In the genomic region with DNA sequence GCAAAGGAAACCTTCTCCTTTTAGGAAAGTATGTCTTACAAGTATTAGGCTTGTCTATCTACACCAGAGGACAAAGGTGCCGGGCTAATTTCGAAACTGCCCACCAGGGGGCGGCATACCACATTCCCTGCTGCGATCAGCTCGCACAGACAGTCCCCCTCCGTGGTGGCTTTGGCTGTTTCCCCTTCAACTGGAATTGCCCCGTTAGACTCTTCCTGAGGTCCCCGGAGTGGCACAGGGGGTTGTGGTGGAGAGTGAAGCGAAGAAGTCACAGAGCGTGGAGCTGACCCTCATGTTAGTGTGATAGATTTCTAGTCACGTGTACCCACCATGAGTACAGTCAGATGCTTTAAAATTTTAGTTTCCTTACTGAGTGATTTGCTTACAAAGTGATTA, we compare ENCODE assay signal across 7 cellular contexts. TPM values are rescaled to one million over a fixed set of nuclear protein-coding genes. Genes with fewer than 3 reads are reported as not detected.
A peak's percentile ranks its signal among the peaks of the same experiment; 100 is the strongest.
DNase-seq lines count a peak whose midpoint lies in the region; ATAC-seq and TF ChIP-seq lines count a peak whose summit lies in the region.

No MANE protein-coding gene starts in this region.

- no peaks in the 10 kb centered on the region for H3K27me3 ChIP-seq in sigmoid colon

- H3K4me1 ChIP-seq in sigmoid colon, result peaks cover 0 to 7% (median 6%) of the 10 kb centered on the region in 4 donors

- DNase-seq in NCI-H146 (lab: John Stamatoyannopoulos, UW) (peak; percentile 54), T-helper 9 cell (peak; percentile 89), astrocyte of the cerebellum (ENCODE audit: low read depth) (peak; percentile 47), iPS DF 19.7 (ENCODE audit: low read depth, low spot score) (peak; percentile 33), sigmoid colon (peak; percentile 91)

- WGBS in sigmoid colon, 2 donors, result 0 to 1% methylated on average over 11 of the region's 11 CpGs

- peak overlapping the region; percentile 40 for H3K4me3 ChIP-seq in astrocyte of the cerebellum (ENCODE audit: low read depth, low read length)
- H3K4me3 ChIP-seq in sigmoid colon, result peak overlapping the region; percentile 1 to 45 (median 35)

- TF ChIP-seq CTCF in astrocyte of the cerebellum (IDR thresholded peaks at IDR 0.05; ENCODE audit: low read depth, low read length, missing control alignments), result peak; percentile 89
- TF ChIP-seq CTCF in sigmoid colon (IDR thresholded peaks at IDR 0.05), result peak; percentile 36 to 95 (median 77)

- H3K36me3 ChIP-seq in sigmoid colon, result no peaks in the 10 kb centered on the region

- ATAC-seq in GM18502 (IDR thresholded peaks at IDR 0.05; ENCODE audit: poor library complexity, unreplicated experiment), result peak; percentile 68
- peak; percentile 54 for ATAC-seq in HG02884 (IDR thresholded peaks at IDR 0.05; ENCODE audit: unreplicated experiment)

- intact Hi-C loops in sigmoid colon (cut with DNase I), result no loop called here

- TF ChIP-seq POLR2A in sigmoid colon (IDR thresholded peaks at IDR 0.05), result no peak

- in situ Hi-C loops in astrocyte of the cerebellum (cut with HindIII; ENCODE audit: low sequenced_read_pairs), result no loop called here

- H3K9me3 ChIP-seq in sigmoid colon, result no peaks in the 10 kb centered on the region

- peak overlapping the region in 2 of 4 donors; percentile 15 to 21 for H3K27ac ChIP-seq in sigmoid colon

- TF ChIP-seq EP300 in sigmoid colon (IDR thresholded peaks at IDR 0.05), result no peak

RNA-seq across cellular contexts. Expression of a gene that starts 17.5 kb away (rescaled TPM):
- 10 to 100 TPM in 1 of 4 donors, 1 to 10 TPM in 3; 1.8 to 11.9 (median 4.7) TPM for total RNA-seq in sigmoid colon
- polyA plus RNA-seq in sigmoid colon, result 10 to 100 TPM; 15.0 to 93.8 (median 30.7) TPM

RNA-seq across cellular contexts. Expression of a gene that starts 20.3 kb away (rescaled TPM):
- 10 to 100 TPM; 22.4 to 80.3 (median 65.6) TPM for total RNA-seq in sigmoid colon
- polyA plus RNA-seq in sigmoid colon, result 10 to 100 TPM; 27.8 to 44.4 (median 37.9) TPM

RNA-seq across cellular contexts. Expression of a gene that starts 39.3 kb away (rescaled TPM):
- total RNA-seq in sigmoid colon, result 10 to 100 TPM in 1 of 4 donors, 1 to 10 TPM in 3; 4.3 to 12.3 (median 8.1) TPM
- 1 to 10 TPM in 2 of 3 donors, under 1 TPM in 1; 0.92 to 1.4 (median 1.2) TPM for polyA plus RNA-seq in sigmoid colon

Comparison
In these comparisons a context has a peak if more than half of its experiments do, and no peak if none do; other contexts are left out.
1. DNase-seq: peak in every context shown above with its lines; median percentile 91 in sigmoid colon; 89 in T-helper 9 cell; 54 in NCI-H146; 47 in astrocyte of the cerebellum; 33 in iPS DF 19.7.